ENCODE assay signal across 28 cellular contexts in genomic region chr15:25620466-25620865, GRCh38.
"Had no signal": no experiment of that assay in that cellular context is flagged by ENCODE, and none has a peak within 500 bp of the region (broad histone marks: within the 10 kb centered on the region; RNA-seq: fewer than 3 reads in every experiment).

No MANE protein-coding gene starts in this region.

- H3K36me3 ChIP-seq: colonic mucosa, esophagus muscularis mucosa, esophagus squamous epithelium, gastrocnemius medialis, gastroesophageal sphincter, heart left ventricle, heart right ventricle had no signal

- H3K4me2 ChIP-seq: hepatocyte had no signal

- ATAC-seq: effector memory CD8-positive, alpha-beta T cell; esophagus mucosa; foreskin keratinocyte; gastrocnemius medialis; gastroesophageal sphincter; heart left ventricle; heart right ventricle had no signal

- H3K9me3 ChIP-seq: colonic mucosa, esophagus muscularis mucosa, esophagus squamous epithelium, gastrocnemius medialis, gastroesophageal sphincter, heart left ventricle, heart right ventricle had no signal

- H3K79me2 ChIP-seq: hepatocyte had no signal

- H3K27me3 ChIP-seq: colonic mucosa, dorsolateral prefrontal cortex, esophagus muscularis mucosa, esophagus squamous epithelium, foreskin keratinocyte, gastrocnemius medialis, gastroesophageal sphincter, heart left ventricle, hepatocyte had no signal

- H3K4me3 ChIP-seq: colonic mucosa, coronary artery, dorsolateral prefrontal cortex, esophagus muscularis mucosa, esophagus squamous epithelium, gastrocnemius medialis, gastroesophageal sphincter, heart left ventricle, heart right ventricle, hepatocyte had no signal

- H3K27ac ChIP-seq: colonic mucosa, coronary artery, dorsolateral prefrontal cortex, epithelial cell of prostate, esophagus muscularis mucosa, esophagus squamous epithelium, foreskin keratinocyte, gastrocnemius medialis, gastroesophageal sphincter, heart left ventricle, heart right ventricle, hepatocyte had no signal

- DNase-seq: colonic mucosa; cortex of kidney; dermis blood vessel endothelial cell; dorsolateral prefrontal cortex; effector CD4-positive, alpha-beta T cell; effector CD8-positive, alpha-beta T cell; effector memory CD4-positive, alpha-beta T cell; effector memory CD8-positive, alpha-beta T cell; endodermal cell; erythroblast; esophagus squamous epithelium; foreskin fibroblast; foreskin keratinocyte; foreskin melanocyte; gastrocnemius medialis; glutamatergic neuron; head of caudate nucleus; heart left ventricle; heart right ventricle had no signal

- H3K4me1 ChIP-seq: colonic mucosa, esophagus muscularis mucosa, esophagus squamous epithelium, foreskin keratinocyte, gastrocnemius medialis, gastroesophageal sphincter had no signal

- H2AFZ ChIP-seq: hepatocyte had no signal

- FAIRE-seq: endometrium, endothelial cell of umbilical vein, frontal cortex had no signal
